ENCODE assay signal across 15 cellular contexts in the genomic region with DNA sequence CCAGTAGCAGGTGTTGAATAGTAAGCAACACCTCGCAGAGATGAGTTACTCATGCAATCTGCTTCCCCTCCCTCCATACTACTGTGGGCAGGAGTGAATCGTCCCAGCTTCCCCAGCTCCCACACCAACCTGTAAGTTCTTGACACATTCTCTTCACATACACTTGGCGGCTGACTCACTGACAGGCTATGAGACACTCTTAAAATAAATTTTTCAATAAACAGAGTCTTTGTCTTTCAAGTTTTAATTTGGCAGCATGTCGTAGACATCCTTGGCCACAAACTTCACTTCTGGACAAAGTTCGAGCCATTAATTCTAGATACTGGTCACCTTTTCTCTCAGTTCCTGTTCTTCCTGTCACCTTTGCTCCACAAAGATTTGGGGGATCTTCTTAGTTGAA.
DNase-seq lines count a peak whose midpoint lies in the region; ATAC-seq and TF ChIP-seq lines count a peak whose summit lies in the region.
"Had no signal": no experiment of that assay in that cellular context is flagged by ENCODE, and none has a peak within 500 bp of the region (broad histone marks: within the 10 kb centered on the region; RNA-seq: fewer than 3 reads in every experiment).

No MANE protein-coding gene starts in this region.

- no peaks in the 10 kb centered on the region for H3F3A ChIP-seq in PC-9 (ENCODE audit: insufficient read depth, low read depth)

- POLR2A ChIA-PET in activated CD4-positive, alpha-beta memory T cell treated with anti-CD3 and anti-CD28 coated beads for 36 hours (lab: Charles Lee), result no interaction called here
- POLR2A ChIA-PET in activated CD4-positive, alpha-beta memory T cell treated with anti-CD3 and anti-CD28 coated beads, Interleukin-2, amount 10 ng/mL, durations not matched to agents 7 days and 5 days (lab: Charles Lee), result no interaction called here
- POLR2A ChIA-PET in PC-9 (lab: Charles Lee; ENCODE audit: unreplicated experiment), result no interaction called here

- peak; percentile 22 for DNase-seq in activated CD4-positive, alpha-beta memory T cell treated with anti-CD3 and anti-CD28 coated beads for 36 hours
- no peak for DNase-seq in activated CD4-positive, alpha-beta memory T cell treated with anti-CD3 and anti-CD28 coated beads, Interleukin-2, amount 10 ng/mL, durations not matched to agents 7 days and 5 days
- DNase-seq in PC-9 (peak; percentile 28 to 52), foreskin keratinocyte (peak; percentile 85 to 88), thoracic aorta (ENCODE audit: low spot score) (no peak), activated gamma-delta T cell treated with Interleukin-2 at 50 U/mL for 16 hours (no peak), glomerular visceral epithelial cell (ENCODE audit: extremely low spot score) (no peak)
- DNase-seq: CD4-positive, alpha-beta memory T cell; mesendoderm; NCI-H2171 treated with DMSO at 0.1 percent for 48 hours; WERI-Rb-1 had no signal

- ATAC-seq in foreskin keratinocyte, result peak; percentile 100
- no peak for ATAC-seq in thoracic aorta (ENCODE audit: insufficient number of reproducible peaks, low FRiP score, low read depth)
- ATAC-seq in GM18519 (IDR thresholded peaks at IDR 0.05; ENCODE audit: low FRiP score, unreplicated experiment), result no peak
- ATAC-seq: HCT116 had no signal

- H3K79me2 ChIP-seq in PC-9 (ENCODE audit: low read depth), result no peaks in the 10 kb centered on the region

- no TSS peak for BruUV-seq in PC-9 (replicated peaks; lab: Mats Ljungman, UMichigan)

- H3K4me2 ChIP-seq in PC-9, result no peak overlapping the region
- H3K4me2 ChIP-seq: A549 had no signal

- H3K4me1 Mint-ChIP-seq in activated CD4-positive, alpha-beta memory T cell treated with anti-CD3 and anti-CD28 coated beads for 36 hours (ENCODE audit: low read depth), result peaks cover 3% of the 10 kb centered on the region
- no peaks in the 10 kb centered on the region for H3K4me1 Mint-ChIP-seq in activated CD4-positive, alpha-beta memory T cell treated with anti-CD3 and anti-CD28 coated beads, Interleukin-2, amount 10 ng/mL, durations not matched to agents 7 days and 5 days
- H3K4me1 Mint-ChIP-seq: CD4-positive, alpha-beta memory T cell had no signal

- no peaks in the 10 kb centered on the region for H3K36me3 Mint-ChIP-seq in activated CD4-positive, alpha-beta memory T cell treated with anti-CD3 and anti-CD28 coated beads for 36 hours
- no peaks in the 10 kb centered on the region for H3K36me3 Mint-ChIP-seq in activated CD4-positive, alpha-beta memory T cell treated with anti-CD3 and anti-CD28 coated beads, Interleukin-2, amount 10 ng/mL, durations not matched to agents 7 days and 5 days (ENCODE audit: low read depth)
- H3K36me3 Mint-ChIP-seq: CD4-positive, alpha-beta memory T cell had no signal

- H3K4me3 Mint-ChIP-seq in activated CD4-positive, alpha-beta memory T cell treated with anti-CD3 and anti-CD28 coated beads for 36 hours, result no peak overlapping the region
- H3K4me3 Mint-ChIP-seq in activated CD4-positive, alpha-beta memory T cell treated with anti-CD3 and anti-CD28 coated beads, Interleukin-2, amount 10 ng/mL, durations not matched to agents 7 days and 5 days, result no peak overlapping the region
- H3K4me3 Mint-ChIP-seq: CD4-positive, alpha-beta memory T cell had no signal

- no peak overlapping the region for H3K27ac Mint-ChIP-seq in activated CD4-positive, alpha-beta memory T cell treated with anti-CD3 and anti-CD28 coated beads for 36 hours
- H3K27ac Mint-ChIP-seq in activated CD4-positive, alpha-beta memory T cell treated with anti-CD3 and anti-CD28 coated beads, Interleukin-2, amount 10 ng/mL, durations not matched to agents 7 days and 5 days, result no peak overlapping the region

- peaks cover under 1% of the 10 kb centered on the region for H3K27me3 Mint-ChIP-seq in activated CD4-positive, alpha-beta memory T cell treated with anti-CD3 and anti-CD28 coated beads for 36 hours
- H3K27me3 Mint-ChIP-seq in activated CD4-positive, alpha-beta memory T cell treated with anti-CD3 and anti-CD28 coated beads, Interleukin-2, amount 10 ng/mL, durations not matched to agents 7 days and 5 days, result no peaks in the 10 kb centered on the region
- H3K27me3 Mint-ChIP-seq: CD4-positive, alpha-beta memory T cell had no signal

- H2AFZ ChIP-seq in PC-9, result no peak overlapping the region

- H3K4me1 ChIP-seq in PC-9 (replicated peaks; ENCODE audit: insufficient read depth), result no peaks in the 10 kb centered on the region
- H3K4me1 ChIP-seq in foreskin keratinocyte, result peaks cover 7% of the 10 kb centered on the region
- peaks cover 23 to 53% of the 10 kb centered on the region in 2 donors for H3K4me1 ChIP-seq in thoracic aorta (ENCODE audit: control insufficient read depth in 1 of 2, low read depth in 2 of 2)

- no peak overlapping the region for H3K4me3 ChIP-seq in PC-9
- no peak overlapping the region for H3K4me3 ChIP-seq in thoracic aorta
- H3K4me3 ChIP-seq: A549, coronary artery had no signal

- H3K9me3 ChIP-seq in PC-9 (ENCODE audit: insufficient read depth, low read depth) (no peaks in the 10 kb centered on the region), thoracic aorta (no peaks in the 10 kb centered on the region)
- H3K9me3 ChIP-seq: A549 had no signal

- TF ChIP-seq CTCF in PC-9 (conservative IDR thresholded peaks at IDR 0.05) (no peak), foreskin keratinocyte (conservative IDR thresholded peaks at IDR 0.05) (no peak), thoracic aorta (IDR thresholded peaks at IDR 0.05) (no peak)

- intact Hi-C loops in activated CD4-positive, alpha-beta memory T cell treated with anti-CD3 and anti-CD28 coated beads for 36 hours (cut with micrococcal nuclease), result no loop called here
- intact Hi-C loops in PC-9 (cut with micrococcal nuclease; ENCODE audit: unreplicated experiment), result no loop called here

- CTCF ChIA-PET in activated CD4-positive, alpha-beta memory T cell treated with anti-CD3 and anti-CD28 coated beads for 36 hours (lab: Charles Lee), result interaction anchor here (2.5 kb wide), 1 partner anchor 154 kb away, joined by 5 read pairs; no protein-coding TSS in a partner anchor
- CTCF ChIA-PET in activated CD4-positive, alpha-beta memory T cell treated with anti-CD3 and anti-CD28 coated beads, Interleukin-2, amount 10 ng/mL, durations not matched to agents 7 days and 5 days (lab: Charles Lee), result no interaction called here
- CTCF ChIA-PET in PC-9 (lab: Charles Lee), result interaction anchor here (0.6 kb wide), 1 partner anchor 107 kb away, joined by 4 read pairs; no protein-coding TSS in a partner anchor

- H3K27me3 ChIP-seq in PC-9 (ENCODE audit: insufficient read depth, low read depth) (no peaks in the 10 kb centered on the region), foreskin keratinocyte (no peaks in the 10 kb centered on the region), thoracic aorta (replicated peaks; ENCODE audit: insufficient read depth) (no peaks in the 10 kb centered on the region)

- no peaks in the 10 kb centered on the region for H3K36me3 ChIP-seq in PC-9 (ENCODE audit: low read depth)
- no peaks in the 10 kb centered on the region for H3K36me3 ChIP-seq in thoracic aorta
- H3K36me3 ChIP-seq: WERI-Rb-1 had no signal

- H4K20me1 ChIP-seq in PC-9 (ENCODE audit: insufficient read depth), result no peaks in the 10 kb centered on the region

- H3K27ac ChIP-seq in PC-9 (no peak overlapping the region), foreskin keratinocyte (no peak overlapping the region), thoracic aorta (peak overlapping the region; percentile 27 to 72)
- H3K27ac ChIP-seq: WERI-Rb-1 had no signal

- H3K9me2 ChIP-seq in PC-9 (ENCODE audit: insufficient read depth), result no peaks in the 10 kb centered on the region

- no peaks in the 10 kb centered on the region for H3K9me3 Mint-ChIP-seq in activated CD4-positive, alpha-beta memory T cell treated with anti-CD3 and anti-CD28 coated beads for 36 hours
- H3K9me3 Mint-ChIP-seq in activated CD4-positive, alpha-beta memory T cell treated with anti-CD3 and anti-CD28 coated beads, Interleukin-2, amount 10 ng/mL, durations not matched to agents 7 days and 5 days, result no peaks in the 10 kb centered on the region
- H3K9me3 Mint-ChIP-seq: CD4-positive, alpha-beta memory T cell had no signal

Comparison
In these comparisons a context has a peak if more than half of its experiments do, and no peak if none do; other contexts are left out.
1. DNase-seq: peak in activated CD4-positive, alpha-beta memory T cell treated with anti-CD3 and anti-CD28 coated beads for 36 hours (single experiment), PC-9 (2 of 2) and foreskin keratinocyte (2 of 2); none in activated CD4-positive, alpha-beta memory T cell treated with anti-CD3 and anti-CD28 coated beads, Interleukin-2, amount 10 ng/mL, durations not matched to agents 7 days and 5 days (single experiment), thoracic aorta (single experiment), activated gamma-delta T cell treated with Interleukin-2 at 50 U/mL for 16 hours (single experiment) and glomerular visceral epithelial cell (single experiment).
2. H3K27ac ChIP-seq: peak in thoracic aorta (2 of 2); none in PC-9 (single experiment) and foreskin keratinocyte (single experiment).